Comparison of ENCODE assay signal across 15 cellular contexts in the genomic region with DNA sequence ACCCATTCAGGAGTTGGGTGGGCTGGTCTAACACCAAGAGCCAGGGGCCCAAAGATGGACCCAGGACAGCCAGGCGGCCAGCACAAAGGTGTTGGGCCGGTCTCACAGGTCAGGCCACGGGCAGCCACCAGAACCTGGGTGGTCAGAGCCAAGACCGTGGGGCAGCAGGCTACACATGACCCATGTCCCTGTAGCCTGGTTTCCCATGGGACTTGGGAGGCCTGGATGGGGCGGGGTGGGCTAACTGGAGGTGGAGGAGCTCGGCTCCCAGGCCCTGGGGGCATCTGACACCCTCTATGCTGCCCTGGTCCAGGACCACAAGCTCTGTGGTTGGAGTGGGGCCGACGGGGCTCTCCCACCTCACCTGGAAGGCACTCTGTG. TPM values are rescaled to one million over a fixed set of nuclear protein-coding genes. Genes with fewer than 3 reads are reported as not detected.
DNase-seq lines count a peak whose midpoint lies in the region; ATAC-seq and TF ChIP-seq lines count a peak whose summit lies in the region.
"Had no signal": no experiment of that assay in that cellular context is flagged by ENCODE, and none has a peak within 500 bp of the region (broad histone marks: within the 10 kb centered on the region; RNA-seq: fewer than 3 reads in every experiment).

No MANE protein-coding gene starts in this region.

- H4K8ac ChIP-seq in H9 (replicated peaks; ENCODE audit: insufficient read length, low read depth, low read length) (no peak overlapping the region), neuronal stem cell (ENCODE audit: low read depth, low read length) (no peak overlapping the region)

- H3K4me1 ChIP-seq in H9 (ENCODE audit: insufficient read depth, low read length): no peaks in the 10 kb centered on the region
- H3K4me1 ChIP-seq in HCT116 (ENCODE audit: control insufficient read depth in 1 of 2, insufficient read depth in 2 of 2, low read length in 2 of 2): no peaks in the 10 kb centered on the region
- H3K4me1 ChIP-seq in neuronal stem cell (ENCODE audit: control insufficient read depth in 2 of 2, insufficient read depth in 1 of 2, low read depth in 1 of 2, low read length in 2 of 2): no peaks in the 10 kb centered on the region
- H3K4me1 ChIP-seq: Caco-2 had no signal

- no peaks in the 10 kb centered on the region for H3K9me3 Mint-ChIP-seq in H9
- H3K9me3 Mint-ChIP-seq: CD4-positive, alpha-beta memory T cell; HFFc6 had no signal

- no peaks in the 10 kb centered on the region for H3K27me3 ChIP-seq in H9 (ENCODE audit: insufficient read depth, low read length)
- H3K27me3 ChIP-seq in HCT116 (ENCODE audit: insufficient read depth, low read length): no peaks in the 10 kb centered on the region
- no peaks in the 10 kb centered on the region for H3K27me3 ChIP-seq in neuronal stem cell (ENCODE audit: control insufficient read depth in 3 of 3, insufficient read depth in 3 of 3, low read depth in 1 of 3, low read length in 3 of 3)

- H3K4me2 ChIP-seq in H9 (ENCODE audit: insufficient read depth, insufficient read length, low read length): no peak overlapping the region
- H3K4me2 ChIP-seq in HCT116 (ENCODE audit: low read length): no peak overlapping the region
- H3K4me2 ChIP-seq in neuronal stem cell (ENCODE audit: insufficient read depth, low read length, poor library complexity, severe bottlenecking): no peak overlapping the region

- H3K4me3 ChIP-seq in HCT116 (replicated peaks in 1 of 2; ENCODE audit: low read depth in 1 of 2, low read length in 2 of 2) (no peak overlapping the region), neuronal stem cell (ENCODE audit: low read length in 2 of 2) (no peak overlapping the region)
- H3K4me3 ChIP-seq: GM23248 had no signal

- no peak overlapping the region for H2BK15ac ChIP-seq in H9 (ENCODE audit: low read depth, low read length)
- H2BK15ac ChIP-seq in neuronal stem cell (ENCODE audit: low read length): no peak overlapping the region

- peaks cover 10 to 29% (median 27%) of the 10 kb centered on the region in 3 experiments; a peak in 6 of 7 replicates for H3K36me3 Mint-ChIP-seq in H9 (ENCODE audit: insufficient read depth in 1 of 3, low read depth in 3 of 3)

- H2AK5ac ChIP-seq in H9 (ENCODE audit: insufficient read length, low read length) (no peak overlapping the region), neuronal stem cell (ENCODE audit: low read depth, low read length) (no peak overlapping the region)

- H3K36me3 ChIP-seq in HCT116 (ENCODE audit: control insufficient read depth in 1 of 2, insufficient read depth in 2 of 2, low read length in 2 of 2) (peaks cover 56 to 87% of the 10 kb centered on the region in 2 experiments; a peak in 3 of 4 replicates), neuronal stem cell (replicated peaks in 1 of 2; ENCODE audit: control insufficient read depth in 2 of 2, insufficient read depth in 2 of 2, low read length in 2 of 2) (peaks cover 4 to 11% of the 10 kb centered on the region in 2 donors)

- H3K9ac ChIP-seq in H9 (ENCODE audit: extremely low read depth, insufficient read length, low read length) (no peak overlapping the region), HCT116 (ENCODE audit: low read length) (no peak overlapping the region), neuronal stem cell (ENCODE audit: low read depth, low read length, poor library complexity) (no peak overlapping the region)
- H3K9ac ChIP-seq: GM23248 had no signal

- ATAC-seq in HCT116: no peak

- H3K14ac ChIP-seq in H9 (ENCODE audit: insufficient read depth, low read length) (no peak overlapping the region), neuronal stem cell (ENCODE audit: low read length) (peak overlapping the region; percentile 6)

- no peaks in the 10 kb centered on the region for H3K9me3 ChIP-seq in H9 (ENCODE audit: control insufficient read depth, low read depth, low read length)
- H3K9me3 ChIP-seq in HCT116 (ENCODE audit: control insufficient read depth in 1 of 2, insufficient read depth in 1 of 2, low read depth in 1 of 2, low read length in 2 of 2): no peaks in the 10 kb centered on the region
- no peaks in the 10 kb centered on the region for H3K9me3 ChIP-seq in neuronal stem cell (replicated peaks in 1 of 2; ENCODE audit: control insufficient read depth in 2 of 2, insufficient read depth in 1 of 2, low read depth in 1 of 2, low read length in 2 of 2)
- H3K9me3 ChIP-seq: Caco-2 had no signal

- H3K27me3 Mint-ChIP-seq in H9 (ENCODE audit: low read depth): no peaks in the 10 kb centered on the region; the same call in 1 of the 2 replicates
- H3K27me3 Mint-ChIP-seq: CD4-positive, alpha-beta memory T cell had no signal

- H3K23ac ChIP-seq in H9 (ENCODE audit: insufficient read length, low read depth, low read length): no peak overlapping the region
- peak overlapping the region; percentile 91 for H3K23ac ChIP-seq in neuronal stem cell (ENCODE audit: low read depth, low read length, poor library complexity)

- RAD21 ChIA-PET in HCT116 (lab: Charles Lee; ENCODE audit: low non-redundant PET in 1 of 2, low total read pairs in 2 of 2, uncharacterized antibody in 2 of 2, unreplicated experiment in 2 of 2): no interaction called here

- no peaks in the 10 kb centered on the region for H3K9me2 ChIP-seq in HCT116 (ENCODE audit: insufficient read depth)

- H3K18ac ChIP-seq in H9 (ENCODE audit: insufficient read length, low read depth, low read length) (no peak overlapping the region), neuronal stem cell (ENCODE audit: low read length) (peak overlapping the region; percentile 11)

- no peak overlapping the region for H3K56ac ChIP-seq in H9 (ENCODE audit: insufficient read length, low read depth, low read length)

- H4K20me1 ChIP-seq in H9 (ENCODE audit: control insufficient read depth, insufficient read depth, insufficient read length): no peaks in the 10 kb centered on the region
- no peaks in the 10 kb centered on the region for H4K20me1 ChIP-seq in HCT116 (ENCODE audit: insufficient read depth)

- H3K4me1 Mint-ChIP-seq in H9: no peaks in the 10 kb centered on the region
- H3K4me1 Mint-ChIP-seq: CD4-positive, alpha-beta memory T cell had no signal

- no peak for TF ChIP-seq POLR2A in HCT116 (IDR thresholded peaks at IDR 0.05; ENCODE audit: borderline replicate concordance, extremely low read depth, insufficient read depth, insufficient read length)

- POLR2A ChIA-PET in HCT116 (lab: Charles Lee): no interaction called here

- no peak overlapping the region for H2BK20ac ChIP-seq in H9 (ENCODE audit: low read depth, low read length, poor library complexity, severe bottlenecking)

- H2BK12ac ChIP-seq in H9 (ENCODE audit: insufficient read length, low read depth, low read length): no peak overlapping the region
- no peak overlapping the region for H2BK12ac ChIP-seq in neuronal stem cell (ENCODE audit: low read length)

- H4K5ac ChIP-seq in H9 (ENCODE audit: insufficient read length, low read depth, low read length): no peak overlapping the region

- H3K27ac ChIP-seq in H9 (ENCODE audit: insufficient read length, low read depth, low read length): no peak overlapping the region
- H3K27ac ChIP-seq in HCT116 (ENCODE audit: low read depth, low read length): peak overlapping the region; percentile 32; the same call in 1 of the 2 replicates
- H3K27ac ChIP-seq in neuronal stem cell (replicated peaks; ENCODE audit: low read length): no peak overlapping the region
- H3K27ac ChIP-seq: GM23248 had no signal

- H3K4me3 Mint-ChIP-seq in H9: no peak overlapping the region
- H3K4me3 Mint-ChIP-seq: CD4-positive, alpha-beta memory T cell; HFFc6 had no signal

- DNase-seq in H9: no peak
- no peak for DNase-seq in HCT116 (ENCODE audit: low read depth, low spot score)
- DNase-seq in neuronal stem cell (ENCODE audit: low spot score): no peak
- DNase-seq in NCI-H2227 treated with DMSO at 0.1 percent for 48 hours (lab: John Stamatoyannopoulos, UW): no peak
- DNase-seq in NCI-H128 (lab: John Stamatoyannopoulos, UW; ENCODE audit: unreplicated experiment): no peak
- DNase-seq: C1 segment of cervical spinal cord; Caco-2; CD4-positive, alpha-beta memory T cell; DMS153; DND-41; GM23248; HFFc6 had no signal

- H3K23me2 ChIP-seq in H9 (ENCODE audit: insufficient read length, low read depth, low read length, poor library complexity, severe bottlenecking): no peaks in the 10 kb centered on the region

- WGBS in H9 (ENCODE audit: extremely low coverage, insufficient read length, low lambda C conversion rate): no CpG with 5 or more reads among the region's 8 CpGs
- no CpG with 5 or more reads among the region's 8 CpGs for WGBS in neuronal stem cell (ENCODE audit: extremely low coverage in 2 of 2, insufficient read length in 2 of 2, insufficient replicate concordance in 1 of 2), 2 donors

- H3K79me1 ChIP-seq in H9 (ENCODE audit: insufficient read depth, low read depth, low read length, poor library complexity, severe bottlenecking) (no peaks in the 10 kb centered on the region), neuronal stem cell (ENCODE audit: low read depth, low read length) (peaks cover 12% of the 10 kb centered on the region)

- no peak for TF ChIP-seq RAD21 in HCT116 (IDR thresholded peaks at IDR 0.05; ENCODE audit: low read depth)

- intact Hi-C loops in HCT116 (cut with micrococcal nuclease): no loop called here

- TF ChIP-seq CTCF in H9 (conservative IDR thresholded peaks at IDR 0.05) (no peak), HCT116 (IDR thresholded peaks at IDR 0.05 in 2 of 3, conservative IDR thresholded peaks at IDR 0.05 in 1 of 3; ENCODE audit: borderline replicate concordance in 1 of 3, insufficient read depth in 1 of 3, low read depth in 2 of 3, low read length in 2 of 3) (no peak)

- H3K79me2 ChIP-seq in H9 (ENCODE audit: insufficient read depth, low read length): no peaks in the 10 kb centered on the region
- H3K79me2 ChIP-seq in HCT116 (ENCODE audit: insufficient read depth, low read length): no peaks in the 10 kb centered on the region; the same call in 1 of the 2 replicates

- H2BK120ac ChIP-seq in H9 (ENCODE audit: low read depth, low read length, poor library complexity, severe bottlenecking): no peak overlapping the region
- peak overlapping the region; percentile 18 for H2BK120ac ChIP-seq in neuronal stem cell (ENCODE audit: low read depth, low read length)

- CTCF ChIA-PET in HCT116 (lab: Charles Lee): interaction anchor here (1.1 kb wide), 1 partner anchor 14 kb away, joined by 3 read pairs; no protein-coding TSS in a partner anchor

- H4K91ac ChIP-seq in H9 (ENCODE audit: insufficient read length, low read depth, low read length) (no peak overlapping the region), neuronal stem cell (ENCODE audit: low read depth, low read length, poor library complexity) (no peak overlapping the region)

- H2BK5ac ChIP-seq in H9 (ENCODE audit: insufficient read length, low read length) (no peak overlapping the region), neuronal stem cell (ENCODE audit: low read length) (peak overlapping the region; percentile 93)

- H2AFZ ChIP-seq in H9 (ENCODE audit: low read length) (no peak overlapping the region), HCT116 (ENCODE audit: low read depth, low read length, poor library complexity, severe bottlenecking) (no peak overlapping the region), neuronal stem cell (ENCODE audit: low read length) (no peak overlapping the region)
- H2AFZ ChIP-seq: GM23248 had no signal

- H3K27ac Mint-ChIP-seq in H9: peak overlapping the region in 2 of 3 experiments; percentile 14 to 18; a peak in 1 of 7 replicates
- H3K27ac Mint-ChIP-seq: HFFc6 had no signal

- BruUV-seq in HCT116 (replicated peaks; lab: Mats Ljungman, UMichigan): no TSS peak

- H3T11ph ChIP-seq in H9 (ENCODE audit: low read length): no peak overlapping the region

- no peak overlapping the region for H3K4ac ChIP-seq in H9 (ENCODE audit: low read depth, low read length)
- no peak overlapping the region for H3K4ac ChIP-seq in neuronal stem cell (ENCODE audit: low read length)

RNA-seq across cellular contexts. Expression of gene CTU2, which starts 17.2 kb away (rescaled TPM):
- 31.5 and 32.8 TPM in 2 replicates for total RNA-seq in H9 (2021)
- total RNA-seq in HCT116 (2021; ENCODE audit: unreplicated experiment): 71.3 TPM
- 40.4 and 63.0 TPM in 2 replicates for polyA plus RNA-seq in HCT116 (2012)
- polyA plus RNA-seq in neuronal stem cell (2013, experiment 1 of 2): 25.8 TPM
- polyA plus RNA-seq in neuronal stem cell (2013, experiment 2 of 2): 28.0 TPM

RNA-seq across cellular contexts. Expression of gene RNF166, which starts 17.3 kb away (rescaled TPM):
- total RNA-seq in H9 (2021) (22.3 and 26.5 TPM in 2 replicates), HCT116 (2021; ENCODE audit: unreplicated experiment) (39.4 TPM)
- polyA plus RNA-seq in HCT116 (2012): 21.5 and 22.1 TPM in 2 replicates
- 20.4 TPM for polyA plus RNA-seq in neuronal stem cell (2013, experiment 1 of 2)
- 19.1 TPM for polyA plus RNA-seq in neuronal stem cell (2013, experiment 2 of 2)

RNA-seq across cellular contexts. Expression of gene SNAI3, which starts 37.2 kb away (rescaled TPM):
- total RNA-seq in H9 (2021) (3.2 and 3.7 TPM in 2 replicates), HCT116 (2021; ENCODE audit: unreplicated experiment) (2.2 TPM)
- polyA plus RNA-seq in HCT116 (2012): 1.8 and 2.3 TPM in 2 replicates
- 0.50 TPM for polyA plus RNA-seq in neuronal stem cell (2013, experiment 1 of 2)
- 0.32 TPM for polyA plus RNA-seq in neuronal stem cell (2013, experiment 2 of 2)
- total RNA-seq: A172, A673, GM23248, HFFc6 had no signal
- polyA plus RNA-seq: BJ had no signal
